8 cellular contexts compared by ENCODE assay signal in the genomic region with DNA sequence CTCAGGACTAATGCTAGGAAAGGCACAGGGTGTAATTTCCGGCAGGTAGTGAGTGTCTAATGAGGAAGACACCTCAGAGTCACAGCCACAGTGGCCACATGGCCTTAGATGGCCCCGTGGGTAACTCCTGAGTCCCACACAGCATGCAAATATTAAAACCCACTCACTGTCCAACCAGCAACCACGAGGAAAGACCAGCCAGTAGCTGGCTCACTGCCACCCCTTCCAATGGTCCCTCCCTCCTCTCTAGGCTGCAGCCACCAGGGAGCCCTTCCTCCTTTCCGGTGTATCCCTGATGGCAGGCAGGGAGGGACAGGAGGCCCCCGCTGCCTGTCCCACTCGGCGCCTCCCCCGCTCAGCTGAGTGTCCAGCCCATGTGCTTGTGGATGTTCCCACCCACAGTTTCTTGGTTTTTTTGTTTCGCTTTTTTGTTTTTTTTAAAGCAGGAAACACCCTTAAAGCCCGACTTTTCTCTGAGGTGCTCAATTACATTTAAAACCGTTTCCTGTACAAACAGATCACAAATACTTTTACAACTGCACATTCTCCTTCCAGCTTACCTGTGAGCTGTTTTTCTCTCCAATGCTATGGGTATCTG. TPM values are rescaled to one million over a fixed set of nuclear protein-coding genes. Genes with fewer than 3 reads are reported as not detected.
A peak's percentile ranks its signal among the peaks of the same experiment; 100 is the strongest.
DNase-seq lines count a peak whose midpoint lies in the region; ATAC-seq lines count a peak whose summit lies in the region.

No MANE protein-coding gene starts in this region.

- H3K4me1 Mint-ChIP-seq in activated T-cell treated with anti-CD3 and anti-CD28 coated beads, Interleukin-2, amount 50 U/mL, for 4 hours (ENCODE audit: low read depth): peaks cover 63% of the 10 kb centered on the region

- H3K9me3 ChIP-seq in right cardiac atrium (ENCODE audit: control insufficient read depth, low read length): no peaks in the 10 kb centered on the region

- DNase-seq in NCI-H2196 (lab: John Stamatoyannopoulos, UW; ENCODE audit: unreplicated experiment) (peak; percentile 2), NCI-H2196 treated with DMSO at 0.1 percent for 48 hours (lab: John Stamatoyannopoulos, UW; ENCODE audit: unreplicated experiment) (no peak), right cardiac atrium (peak; percentile 75 to 89 (median 87)), stromal cell of bone marrow (ENCODE audit: low read depth) (peak; percentile 31), NOMO-1 (lab: John Stamatoyannopoulos, UW; ENCODE audit: unreplicated experiment in 2 of 2) (no peak)
- DNase-seq in activated T-cell treated with anti-CD3 and anti-CD28 coated beads, Interleukin-2, amount 50 U/mL, for 4 hours: no peak

- H3K27ac ChIP-seq in right cardiac atrium (ENCODE audit: low read length): no peak overlapping the region

- intact Hi-C loops in right cardiac atrium (cut with DNase I): loop anchor here in 1 of 4 donors (10.0 kb wide), 1 partner anchor 68 kb away; a partner anchor contains a TSS

- H3K27me3 Mint-ChIP-seq in activated T-cell treated with anti-CD3 and anti-CD28 coated beads, Interleukin-2, amount 50 U/mL, for 4 hours (ENCODE audit: low read depth): no peaks in the 10 kb centered on the region

- 26% methylated on average over 11 of the region's 11 CpGs for WGBS in right cardiac atrium

- H3K36me3 Mint-ChIP-seq in activated T-cell treated with anti-CD3 and anti-CD28 coated beads, Interleukin-2, amount 50 U/mL, for 4 hours (ENCODE audit: insufficient read depth): peaks cover 23% of the 10 kb centered on the region

- H3K9me3 Mint-ChIP-seq in activated T-cell treated with anti-CD3 and anti-CD28 coated beads, Interleukin-2, amount 50 U/mL, for 4 hours: no peaks in the 10 kb centered on the region

- H3K27me3 ChIP-seq in right cardiac atrium (ENCODE audit: control insufficient read depth, insufficient read depth): no peaks in the 10 kb centered on the region

- peak overlapping the region; percentile 78 for H3K4me3 Mint-ChIP-seq in activated T-cell treated with anti-CD3 and anti-CD28 coated beads, Interleukin-2, amount 50 U/mL, for 4 hours

- no peak overlapping the region for H3K4me3 ChIP-seq in right cardiac atrium (ENCODE audit: low read length)

- peak; percentile 59 to 63 for ATAC-seq in activated T-cell treated with anti-CD3 and anti-CD28 coated beads, Interleukin-2, amount 50 U/mL, for 4 hours
- ATAC-seq in right cardiac atrium (peak; percentile 83 to 88), GM19328 (IDR thresholded peaks at IDR 0.05; ENCODE audit: unreplicated experiment) (no peak), GM18870 (IDR thresholded peaks at IDR 0.05; ENCODE audit: unreplicated experiment) (no peak)

- H3K4me1 ChIP-seq in right cardiac atrium (ENCODE audit: control insufficient read depth, insufficient read depth, low read length): peaks cover 8% of the 10 kb centered on the region

RNA-seq across cellular contexts. Expression of a gene that starts 9.2 kb away (rescaled TPM):
- total RNA-seq in activated T-cell treated with anti-CD3 and anti-CD28 coated beads, Interleukin-2, amount 50 U/mL, for 4 hours: 10 to 100 TPM; 36.5 to 40.5 (median 38.6) TPM
- total RNA-seq in right cardiac atrium: 100 to 1,000 TPM in 1 of 4 donors, 10 to 100 TPM in 3; 73.2 to 114 (median 92.2) TPM
- polyA plus RNA-seq in right cardiac atrium: 64.8 TPM

Comparison
In these comparisons a context has a peak if more than half of its experiments do, and no peak if none do; other contexts are left out.
1. DNase-seq: peak in NCI-H2196 (single experiment), right cardiac atrium (3 of 3) and stromal cell of bone marrow (single experiment); none in NCI-H2196 treated with DMSO at 0.1 percent for 48 hours (single experiment), activated T-cell treated with anti-CD3 and anti-CD28 coated beads, Interleukin-2, amount 50 U/mL, for 4 hours (single experiment) and NOMO-1 (0 of 2).
2. ATAC-seq: peak in activated T-cell treated with anti-CD3 and anti-CD28 coated beads, Interleukin-2, amount 50 U/mL, for 4 hours (2 of 2) and right cardiac atrium (2 of 2); none in GM19328 (single experiment) and GM18870 (single experiment).